Comparison of ENCODE assay signal across 24 cellular contexts in the genomic region with DNA sequence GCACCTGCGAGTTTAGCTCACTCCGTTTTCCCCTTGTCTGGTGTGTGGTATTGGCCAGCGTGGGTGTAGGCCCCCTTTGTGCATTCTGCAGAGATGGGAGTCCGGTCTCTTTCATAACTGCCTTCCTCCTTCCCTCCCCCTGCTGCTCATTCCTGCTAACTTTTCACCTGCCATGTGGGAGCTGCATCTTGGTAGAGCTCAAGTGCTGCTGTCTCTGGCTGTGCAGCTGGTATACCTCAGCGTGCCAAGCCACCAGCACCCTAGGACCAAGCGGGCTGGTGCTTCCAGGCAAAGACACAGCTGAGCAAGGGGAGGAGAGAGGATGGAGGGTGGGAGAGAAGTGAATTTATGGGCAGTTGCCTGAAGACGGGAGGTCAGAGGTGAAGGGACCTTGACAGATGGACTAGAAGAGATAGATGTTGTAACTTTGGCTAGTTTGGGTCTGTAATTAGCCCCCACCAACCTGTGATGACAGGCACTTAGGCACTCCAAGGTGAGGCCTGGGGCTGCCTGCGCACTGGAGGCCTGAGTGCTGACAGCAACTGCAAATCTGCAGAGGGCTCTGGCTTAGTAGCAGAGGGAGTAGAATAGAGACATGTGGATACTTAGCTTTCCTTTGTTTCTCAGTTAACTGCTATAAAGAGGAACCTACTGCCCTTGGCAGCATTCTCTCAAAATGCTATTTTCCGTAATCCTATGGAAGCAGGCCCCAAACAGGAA.
"Had no signal": no experiment of that assay in that cellular context is flagged by ENCODE, and none has a peak within 500 bp of the region (broad histone marks: within the 10 kb centered on the region; RNA-seq: fewer than 3 reads in every experiment).

No MANE protein-coding gene starts in this region.

- H3K27ac ChIP-seq: adrenal gland, esophagus squamous epithelium, psoas muscle, right lobe of liver, stomach, testis, upper lobe of right lung, WERI-Rb-1 had no signal

- H3K27me3 ChIP-seq: adrenal gland, esophagus squamous epithelium, right lobe of liver, stomach, testis, upper lobe of right lung had no signal

- H3K4me3 ChIP-seq: adrenal gland, esophagus squamous epithelium, lung, psoas muscle, right lobe of liver, stomach, testis, upper lobe of right lung had no signal

- H3K4me1 ChIP-seq: adrenal gland, esophagus squamous epithelium, psoas muscle, right lobe of liver, stomach, testis, upper lobe of right lung had no signal

- DNase-seq: activated CD4-positive, alpha-beta T cell treated with anti-CD3 and anti-CD28 coated beads for 1 hour; activated CD8-positive, alpha-beta memory T cell treated with anti-CD3 and anti-CD28 coated beads for 24 hours; activated CD8-positive, alpha-beta memory T cell treated with anti-CD3 and anti-CD28 coated beads, Interleukin-2, amount 50 U/mL, for 48 hours; activated effector memory CD4-positive, alpha-beta T cell treated with Interleukin-2 at 50 U/mL for 16 hours; activated T-cell treated with anti-CD3 and anti-CD28 coated beads, Interleukin-2, amount 50 U/mL, for 48 hours; adrenal gland; dermis blood vessel endothelial cell; effector memory CD4-positive, alpha-beta T cell; esophagus squamous epithelium; natural killer cell; psoas muscle; right lobe of liver; small intestine; stimulated activated CD4-positive, alpha-beta T cell treated with anti-CD3 and anti-CD28 coated beads, Interleukin-15, amount 100 ng/mL, for 24 hours; stimulated activated CD4-positive, alpha-beta T cell treated with anti-CD3 and anti-CD28 coated beads, Interleukin-2, amount 100 ng/mL, for 48 hours; stomach; SW 1271; T-helper 2 cell; testis; upper lobe of right lung; WERI-Rb-1 had no signal

- H3K36me3 ChIP-seq: adrenal gland, esophagus squamous epithelium, right lobe of liver, stomach, upper lobe of right lung, WERI-Rb-1 had no signal

- FAIRE-seq: astrocyte, bronchial epithelial cell, small intestine had no signal

- H3K9me3 ChIP-seq: adrenal gland, esophagus squamous epithelium, psoas muscle, right lobe of liver, stomach, testis, upper lobe of right lung had no signal
